In genomic region chr6:158707826-158708225, GRCh38 we compare ENCODE assay signal across 9 cellular contexts. TPM values are rescaled to one million over a fixed set of nuclear protein-coding genes. Genes with fewer than 3 reads are reported as not detected.
DNase-seq lines count a peak whose midpoint lies in the region; ATAC-seq and TF ChIP-seq lines count a peak whose summit lies in the region.
"Had no signal": no experiment of that assay in that cellular context is flagged by ENCODE, and none has a peak within 500 bp of the region (broad histone marks: within the 10 kb centered on the region; RNA-seq: fewer than 3 reads in every experiment).

No MANE protein-coding gene starts in this region.

- no peak for TF ChIP-seq EP300 in sigmoid colon (IDR thresholded peaks at IDR 0.05)

- peak; percentile 60 for DNase-seq in Right ventricle myocardium superior
- DNase-seq in sigmoid colon = peak; percentile 61
- no peak for DNase-seq in LoVo (ENCODE audit: low spot score)
- DNase-seq: NCI-H2081 had no signal

- no peaks in the 10 kb centered on the region for H3K27me3 ChIP-seq in sigmoid colon

- no peak for TF ChIP-seq CTCF in VCaP (conservative IDR thresholded peaks at IDR 0.05)
- TF ChIP-seq CTCF in sigmoid colon (IDR thresholded peaks at IDR 0.05) = no peak

- peak overlapping the region; percentile 59 for H3K27ac ChIP-seq in VCaP
- peak overlapping the region; percentile 70 to 82 (median 74) for H3K27ac ChIP-seq in sigmoid colon

- no peaks in the 10 kb centered on the region for H3K9me3 ChIP-seq in sigmoid colon

- H3K36me3 ChIP-seq in sigmoid colon = no peaks in the 10 kb centered on the region

- H3K4me3 ChIP-seq in sigmoid colon = peak overlapping the region in 1 of 4 donors; percentile 7

- intact Hi-C loops in Right ventricle myocardium superior (cut with DNase I) = loop anchor here (5.0 to 10.0 kb wide), 3 partner anchors 67 to 264 kb away; partner anchors contain the start of gene EZR
- intact Hi-C loops in sigmoid colon (cut with DNase I) = loop anchor here (2.0 to 10.0 kb wide), 5 partner anchors 44 to 427 kb away; partner anchors contain the start of gene EZR

- ATAC-seq in GM21723 (IDR thresholded peaks at IDR 0.05; ENCODE audit: unreplicated experiment) (peak; percentile 37), Right ventricle myocardium superior (ENCODE audit: poor library complexity) (peak; percentile 47), GM18519 (IDR thresholded peaks at IDR 0.05; ENCODE audit: low FRiP score, unreplicated experiment) (no peak), HG02642 (IDR thresholded peaks at IDR 0.05; ENCODE audit: poor library complexity, unreplicated experiment) (no peak), GM18505 (IDR thresholded peaks at IDR 0.05; ENCODE audit: unreplicated experiment) (no peak)

- peaks cover 0 to 51% (median 47%) of the 10 kb centered on the region in 4 donors for H3K4me1 ChIP-seq in sigmoid colon

- WGBS in sigmoid colon, 2 donors = 39 to 72% methylated on average over 11 of the region's 11 CpGs

- no peak for TF ChIP-seq POLR2A in sigmoid colon (IDR thresholded peaks at IDR 0.05)
- TF ChIP-seq POLR2A in GM18505 (IDR thresholded peaks at IDR 0.05; ENCODE audit: borderline replicate concordance, extremely low read depth, insufficient read depth, insufficient read length) = no peak

RNA-seq across cellular contexts. Expression of gene SYTL3, which starts 58.0 kb away (rescaled TPM):
- 11.7 TPM for total RNA-seq in Right ventricle myocardium superior
- total RNA-seq in sigmoid colon = 1 to 10 TPM; 3.1 to 4.3 (median 3.6) TPM
- polyA plus RNA-seq in sigmoid colon = 1 to 10 TPM; 1.6 to 6.9 (median 1.8) TPM

Comparison
In these comparisons a context has a peak if more than half of its experiments do, and no peak if none do; other contexts are left out.
1. ATAC-seq: peak in GM21723 (single experiment) and Right ventricle myocardium superior (single experiment); none in GM18519 (single experiment), HG02642 (single experiment) and GM18505 (single experiment).